In genomic region chrX:130093271-130093670, GRCh38 we compare ENCODE assay signal across 15 cellular contexts.
"Had no signal": no experiment of that assay in that cellular context is flagged by ENCODE, and none has a peak within 500 bp of the region (broad histone marks: within the 10 kb centered on the region; RNA-seq: fewer than 3 reads in every experiment).

No MANE protein-coding gene starts in this region.

- H3K9me3 Mint-ChIP-seq: activated CD4-positive, alpha-beta T cell treated with anti-CD3 and anti-CD28 coated beads, Interleukin-2, amount 10 ng/mL, durations not matched to agents 24 days and 14 days; activated naive CD4-positive, alpha-beta T cell treated with anti-CD3 and anti-CD28 coated beads, Interleukin-2, amount 50 U/mL, for 24 hours; activated T-cell treated with anti-CD3 and anti-CD28 coated beads, Interleukin-2, amount 50 U/mL, for 24 hours; central memory CD8-positive, alpha-beta T cell; stimulated activated naive B cell treated with anti-CD40 and anti-IgM and Interleukin-4, amounts not matched to agents 10 μg/mL and 1 μg/mL and 100 μg/mL, for 72 hours had no signal

- H3K36me3 Mint-ChIP-seq: activated naive CD4-positive, alpha-beta T cell treated with anti-CD3 and anti-CD28 coated beads, Interleukin-2, amount 50 U/mL, for 24 hours had no signal

- H3K36me3 ChIP-seq: esophagus squamous epithelium, thyroid gland had no signal

- H3K4me1 ChIP-seq: body of pancreas had no signal

- H3K4me3 ChIP-seq: body of pancreas, esophagus squamous epithelium, thyroid gland had no signal

- H3K27ac Mint-ChIP-seq: stimulated activated naive B cell treated with anti-CD40 and anti-IgM and Interleukin-4, amounts not matched to agents 10 μg/mL and 1 μg/mL and 100 μg/mL, for 72 hours had no signal

- H3K4me3 Mint-ChIP-seq: activated T-cell treated with anti-CD3 and anti-CD28 coated beads, Interleukin-2, amount 50 U/mL, for 24 hours had no signal

- H3K27me3 Mint-ChIP-seq: activated CD4-positive, alpha-beta T cell treated with anti-CD3 and anti-CD28 coated beads, Interleukin-2, amount 10 ng/mL, durations not matched to agents 24 days and 14 days; activated CD8-positive, alpha-beta memory T cell treated with anti-CD3 and anti-CD28 coated beads, Interleukin-2, amount 10 ng/mL, durations not matched to agents 7 days and 5 days; activated naive CD4-positive, alpha-beta T cell treated with anti-CD3 and anti-CD28 coated beads, Interleukin-2, amount 50 U/mL, for 24 hours; activated T-cell treated with anti-CD3 and anti-CD28 coated beads, Interleukin-2, amount 50 U/mL, for 24 hours; central memory CD8-positive, alpha-beta T cell; stimulated activated naive B cell treated with anti-CD40 and anti-IgM and Interleukin-4, amounts not matched to agents 10 μg/mL and 1 μg/mL and 100 μg/mL, for 72 hours had no signal

- H3K9me3 ChIP-seq: body of pancreas, esophagus squamous epithelium, thyroid gland had no signal

- DNase-seq: activated CD4-positive, alpha-beta T cell treated with anti-CD3 and anti-CD28 coated beads, Interleukin-2, amount 10 ng/mL, durations not matched to agents 24 days and 14 days; activated CD4-positive, CD25-positive, alpha-beta regulatory T cell; activated CD8-positive, alpha-beta memory T cell treated with anti-CD3 and anti-CD28 coated beads, Interleukin-2, amount 10 ng/mL, durations not matched to agents 7 days and 5 days; activated T-cell treated with anti-CD3 and anti-CD28 coated beads, Interleukin-2, amount 50 U/mL, for 24 hours; amniotic stem cell; body of pancreas; effector CD8-positive, alpha-beta T cell; esophagus squamous epithelium; hippocampal formation; posterior cingulate gyrus; retina; stimulated activated naive B cell treated with anti-CD40 and anti-IgM and Interleukin-4, amounts not matched to agents 10 μg/mL and 1 μg/mL and 100 μg/mL, for 72 hours; thyroid gland had no signal

- H3K27ac ChIP-seq: body of pancreas, esophagus squamous epithelium, thyroid gland had no signal

- H3K27me3 ChIP-seq: body of pancreas, esophagus squamous epithelium, thyroid gland had no signal
